Comparison of ENCODE assay signal across 1 cellular context in the genomic region with DNA sequence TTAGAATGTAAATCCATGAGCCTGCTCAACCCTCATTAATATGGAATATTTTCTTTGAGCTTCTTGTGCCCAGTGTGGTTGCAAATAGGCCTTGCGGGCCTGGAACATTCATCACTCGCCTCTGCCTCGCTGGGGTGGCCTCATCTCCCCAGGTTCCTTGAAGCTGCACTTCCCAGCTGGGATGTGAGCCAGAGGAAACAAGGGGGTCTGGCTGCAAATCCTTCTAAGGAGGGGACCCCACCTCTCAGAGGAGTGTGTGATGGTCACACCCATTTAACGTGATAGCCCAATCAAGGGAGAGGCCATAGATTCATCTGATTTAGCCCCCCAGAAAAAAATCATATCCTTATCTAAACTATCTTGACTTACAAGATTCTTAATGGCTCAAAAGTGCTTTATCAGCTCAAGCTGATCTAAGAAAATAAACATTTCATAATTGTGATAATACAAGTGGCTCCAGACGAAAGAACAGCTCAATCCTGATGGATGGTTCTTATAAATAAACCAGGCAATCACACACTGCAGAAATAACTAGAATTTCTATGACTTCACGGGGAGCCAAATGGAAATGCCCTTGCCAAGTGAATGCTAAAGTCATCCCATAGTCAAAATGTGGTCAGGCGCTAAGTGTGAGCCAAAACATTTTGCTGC.
TF ChIP-seq lines count a peak whose summit lies in the region.

No MANE protein-coding gene starts in this region.

TF ChIP-seq in IMR-90, 13 proteins besides CTCF, POLR2A, EP300 and RAD21 (continued from another document):
- TF ChIP-seq, protein P1, sequence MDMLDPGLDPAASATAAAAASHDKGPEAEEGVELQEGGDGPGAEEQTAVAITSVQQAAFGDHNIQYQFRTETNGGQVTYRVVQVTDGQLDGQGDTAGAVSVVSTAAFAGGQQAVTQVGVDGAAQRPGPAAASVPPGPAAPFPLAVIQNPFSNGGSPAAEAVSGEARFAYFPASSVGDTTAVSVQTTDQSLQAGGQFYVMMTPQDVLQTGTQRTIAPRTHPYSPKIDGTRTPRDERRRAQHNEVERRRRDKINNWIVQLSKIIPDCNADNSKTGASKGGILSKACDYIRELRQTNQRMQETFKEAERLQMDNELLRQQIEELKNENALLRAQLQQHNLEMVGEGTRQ (IDR thresholded peaks at IDR 0.05; ENCODE audit: low read depth, low read length): no peak
